ENCODE assay signal across 20 cellular contexts in the genomic region with DNA sequence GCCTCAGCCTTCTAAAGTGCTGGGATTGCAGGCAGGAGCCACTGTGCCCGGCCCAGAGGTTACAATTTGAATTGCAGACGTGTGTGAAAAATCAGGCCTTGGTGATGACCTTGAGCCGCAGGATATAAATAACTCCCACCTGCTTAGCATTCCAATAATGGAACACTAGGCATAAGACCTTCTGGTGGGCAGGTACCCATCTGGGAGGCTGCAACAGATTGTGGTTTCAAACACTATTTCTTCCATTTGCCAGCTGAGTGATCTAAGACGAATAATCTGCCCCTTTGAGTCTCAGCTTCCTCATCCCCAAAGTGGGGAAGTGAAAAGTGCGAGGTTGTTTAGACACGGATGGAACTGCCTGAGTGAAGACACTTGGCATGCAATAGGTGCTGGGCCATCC. TPM values are rescaled to one million over a fixed set of nuclear protein-coding genes. Genes with fewer than 3 reads are reported as not detected.
DNase-seq lines count a peak whose midpoint lies in the region; ATAC-seq and TF ChIP-seq lines count a peak whose summit lies in the region.
"Had no signal": no experiment of that assay in that cellular context is flagged by ENCODE, and none has a peak within 500 bp of the region (broad histone marks: within the 10 kb centered on the region; RNA-seq: fewer than 3 reads in every experiment).

No MANE protein-coding gene starts in this region.

- H3K36me3 ChIP-seq in Karpas-422 (ENCODE audit: insufficient read depth, low read length) (no peaks in the 10 kb centered on the region), gastrocnemius medialis (no peaks in the 10 kb centered on the region), heart right ventricle (no peaks in the 10 kb centered on the region)
- H3K36me3 ChIP-seq: adrenal gland, BE2C had no signal

- H3K36me3 Mint-ChIP-seq in T-helper 17 cell (ENCODE audit: low read depth): no peaks in the 10 kb centered on the region
- H3K36me3 Mint-ChIP-seq: WTC11 had no signal

- peak; percentile 68 for DNase-seq in Karpas-422
- DNase-seq in T-helper 17 cell: no peak
- no peak for DNase-seq in gastrocnemius medialis
- DNase-seq in kidney glomerular epithelial cell (lab: John Stamatoyannopoulos, UW): no peak
- no peak for DNase-seq in lower leg skin (ENCODE audit: low spot score in 2 of 2)
- no peak for DNase-seq in heart right ventricle
- DNase-seq in stimulated activated CD4-positive, alpha-beta T cell treated with anti-CD3 and anti-CD28 coated beads, Interleukin-15, amount 100 ng/mL, for 24 hours: no peak
- DNase-seq: BE2C; effector memory CD8-positive, alpha-beta T cell; hypothalamus; NCI-H1092 treated with DMSO at 0.1 percent for 48 hours; retina; stimulated activated naive CD4-positive, alpha-beta T cell treated with Interleukin-2 at 50 U/mL for 16 hours; T-helper 1 cell; trophoblast cell had no signal

- H3K4me1 ChIP-seq in Karpas-422 (ENCODE audit: low read length) (peaks cover 47% of the 10 kb centered on the region), gastrocnemius medialis (peaks cover 20 to 34% of the 10 kb centered on the region in 2 donors), heart right ventricle (peaks cover 0 to 26% (median 17%) of the 10 kb centered on the region in 9 donors)
- H3K4me1 ChIP-seq: BE2C had no signal

- peaks cover 15% of the 10 kb centered on the region for H3K4me1 Mint-ChIP-seq in T-helper 17 cell
- H3K4me1 Mint-ChIP-seq: central memory CD8-positive, alpha-beta T cell had no signal

- H4K20me1 ChIP-seq in Karpas-422 (ENCODE audit: insufficient read depth, low read depth, low read length): no peaks in the 10 kb centered on the region

- peak overlapping the region; percentile 30; the same call in 1 of the 2 replicates for H2AFZ ChIP-seq in Karpas-422 (ENCODE audit: low read length)

- intact Hi-C loops in gastrocnemius medialis (cut with DNase I; ENCODE audit: low total_unique reads) (no loop called here), lower leg skin (cut with DNase I; ENCODE audit: low total_unique reads) (loop anchor here (10.0 kb wide), 1 partner anchor 127 kb away; no protein-coding TSS in a partner anchor), heart right ventricle (cut with DNase I) (no loop called here)

- ATAC-seq in GM18511 (IDR thresholded peaks at IDR 0.05; ENCODE audit: unreplicated experiment) (peak; percentile 53), T-helper 17 cell (peak; percentile 36), gastrocnemius medialis (no peak), heart right ventricle (no peak)
- ATAC-seq: effector memory CD8-positive, alpha-beta T cell; WTC11 had no signal

- H3K27ac ChIP-seq in Karpas-422 (ENCODE audit: low read length): no peak overlapping the region
- H3K27ac ChIP-seq in gastrocnemius medialis: peak overlapping the region; percentile 32 to 62 (median 56)
- no peak overlapping the region for H3K27ac ChIP-seq in heart right ventricle
- H3K27ac ChIP-seq: adrenal gland had no signal

- no peaks in the 10 kb centered on the region for H3K9me2 ChIP-seq in Karpas-422 (replicated peaks; ENCODE audit: insufficient read depth, low read length)

- H3K27me3 Mint-ChIP-seq in T-helper 17 cell: peaks cover 6% of the 10 kb centered on the region
- H3K27me3 Mint-ChIP-seq: central memory CD8-positive, alpha-beta T cell; effector memory CD8-positive, alpha-beta T cell had no signal

- no peaks in the 10 kb centered on the region for H3K9me3 ChIP-seq in Karpas-422 (ENCODE audit: low read length)
- H3K9me3 ChIP-seq in T-helper 17 cell (ENCODE audit: control insufficient read depth, low read length, poor library complexity, severe bottlenecking): no peaks in the 10 kb centered on the region
- no peaks in the 10 kb centered on the region for H3K9me3 ChIP-seq in gastrocnemius medialis
- no peaks in the 10 kb centered on the region for H3K9me3 ChIP-seq in heart right ventricle
- H3K9me3 ChIP-seq: adrenal gland, BE2C had no signal

- in situ Hi-C loops in gastrocnemius medialis (cut with MboI; ENCODE audit: low sequenced_read_pairs in 4 of 4): loop anchor here in 3 of 4 donors (10.0 to 25.0 kb wide), 4 partner anchors 117 to 181 kb away; no protein-coding TSS in a partner anchor

- no peak for TF ChIP-seq CTCF in gastrocnemius medialis (IDR thresholded peaks at IDR 0.05 in 4 of 5, conservative IDR thresholded peaks at IDR 0.05 in 1 of 5)
- TF ChIP-seq CTCF in lower leg skin (IDR thresholded peaks at IDR 0.05): no peak
- no peak for TF ChIP-seq CTCF in heart right ventricle (IDR thresholded peaks at IDR 0.05)

- peak overlapping the region; percentile 63 for H3K27ac Mint-ChIP-seq in T-helper 17 cell
- H3K27ac Mint-ChIP-seq: effector memory CD8-positive, alpha-beta T cell; WTC11 had no signal

- WGBS in lower leg skin, 2 donors: 81 to 92% methylated on average over 6 of the region's 6 CpGs
- 65 to 69% methylated on average over 6 of the region's 6 CpGs for WGBS in heart right ventricle, 2 donors

- H3K27me3 ChIP-seq in Karpas-422 (ENCODE audit: low read length) (no peaks in the 10 kb centered on the region), gastrocnemius medialis (no peaks in the 10 kb centered on the region), heart right ventricle (no peaks in the 10 kb centered on the region)
- H3K27me3 ChIP-seq: adrenal gland, BE2C had no signal

- H3K79me2 ChIP-seq in Karpas-422 (ENCODE audit: low read length): no peaks in the 10 kb centered on the region

- H3K4me3 ChIP-seq in Karpas-422 (ENCODE audit: low read length) (no peak overlapping the region), gastrocnemius medialis (no peak overlapping the region), lower leg skin (ENCODE audit: low read depth, poor library complexity, severe bottlenecking) (no peak overlapping the region), heart right ventricle (no peak overlapping the region)
- H3K4me3 ChIP-seq: adrenal gland had no signal

- H3K9ac ChIP-seq in Karpas-422 (ENCODE audit: low read length): peak overlapping the region; percentile 3; the same call in 1 of the 2 replicates

- H3K4me2 ChIP-seq in Karpas-422 (ENCODE audit: low read depth, low read length, poor library complexity, severe bottlenecking): peak overlapping the region; percentile 19

- TF ChIP-seq POLR2A in gastrocnemius medialis (IDR thresholded peaks at IDR 0.05) (no peak), lower leg skin (IDR thresholded peaks at IDR 0.05) (no peak)

- H3K4me3 Mint-ChIP-seq in T-helper 17 cell: no peak overlapping the region
- H3K4me3 Mint-ChIP-seq: central memory CD8-positive, alpha-beta T cell; effector memory CD8-positive, alpha-beta T cell; neural crest cell; WTC11 had no signal

RNA-seq across cellular contexts. Expression of gene HERC1, which starts 47.7 kb away (rescaled TPM):
- total RNA-seq in Karpas-422 (2014; rRNA removed; shearing (Covaris generic); ENCODE audit: low replicate concordance): 134 and 151 TPM in 2 replicates
- total RNA-seq in T-helper 17 cell (100 to 1,000 TPM; 252 to 271 TPM), gastrocnemius medialis (100 to 1,000 TPM in 3 of 4 donors, 10 to 100 TPM in 1; 70.0 to 141 (median 114) TPM), lower leg skin (100 to 1,000 TPM in 1 of 4 donors, 10 to 100 TPM in 3; 45.5 to 103 (median 88.9) TPM), heart right ventricle (100 to 1,000 TPM in 4 of 10 donors, 10 to 100 TPM in 6; 58.5 to 118 (median 97.5) TPM)
- 10 to 100 TPM; 27.7 to 33.8 TPM for polyA plus RNA-seq in heart right ventricle

Comparison
In these comparisons a context has a peak if more than half of its experiments do, and no peak if none do; other contexts are left out.
1. ATAC-seq: peak in GM18511 (single experiment) and T-helper 17 cell (single experiment); none in gastrocnemius medialis (0 of 2) and heart right ventricle (0 of 8).
2. H3K27ac ChIP-seq: peak in gastrocnemius medialis (4 of 4); none in Karpas-422 (single experiment) and heart right ventricle (0 of 10).